21 cellular contexts compared by ENCODE assay signal in genomic region chr22:27874185-27874584, GRCh38. TPM values are rescaled to one million over a fixed set of nuclear protein-coding genes. Genes with fewer than 3 reads are reported as not detected.
A peak's percentile ranks its signal among the peaks of the same experiment; 100 is the strongest.
DNase-seq lines count a peak whose midpoint lies in the region; ATAC-seq and TF ChIP-seq lines count a peak whose summit lies in the region.
"Had no signal": no experiment of that assay in that cellular context is flagged by ENCODE, and none has a peak within 500 bp of the region (broad histone marks: within the 10 kb centered on the region; RNA-seq: fewer than 3 reads in every experiment).

No MANE protein-coding gene starts in this region.

- ATAC-seq in GM21619 (IDR thresholded peaks at IDR 0.05; ENCODE audit: unreplicated experiment), result no peak
- ATAC-seq: activated CD8-positive, alpha-beta T cell treated with anti-CD3 and anti-CD28 coated beads for 36 hours; activated naive CD8-positive, alpha-beta T cell treated with anti-CD3 and anti-CD28 coated beads, Interleukin-2, amount 50 U/mL, for 24 hours; GM12878; left lung; naive thymus-derived CD4-positive, alpha-beta T cell; T-cell had no signal

- peaks cover 8 to 22% (median 17%) of the 10 kb centered on the region in 3 donors for H3K36me3 ChIP-seq in tibial artery

- peaks cover 0 to 80% (median 42%) of the 10 kb centered on the region in 4 donors for H3K4me1 ChIP-seq in tibial artery
- H3K4me1 ChIP-seq: left lung had no signal

- DNase-seq in caudate nucleus (lab: John Stamatoyannopoulos, UW) (peak in 2 of 61 donors; percentile 14 to 18), fibroblast of mammary gland (ENCODE audit: low read depth) (peak; percentile 12), neural crest cell (ENCODE audit: low read depth, low spot score) (no peak), tibial artery (no peak), AG08396 (ENCODE audit: low spot score) (no peak)
- DNase-seq in stimulated activated CD4-positive, alpha-beta T cell treated with anti-CD3 and anti-CD28 coated beads, Interleukin-4, amount 100 ng/mL, for 1 hour, result no peak
- DNase-seq: activated CD8-positive, alpha-beta T cell treated with anti-CD3 and anti-CD28 coated beads for 36 hours; activated naive CD8-positive, alpha-beta T cell treated with anti-CD3 and anti-CD28 coated beads, Interleukin-2, amount 50 U/mL, for 24 hours; foreskin fibroblast; left lung; naive thymus-derived CD4-positive, alpha-beta T cell; NCI-H1694 treated with DMSO at 0.1 percent for 48 hours; psoas muscle; SHP77; stimulated activated CD4-positive, alpha-beta T cell treated with anti-CD3 and anti-CD28 coated beads, Interleukin-15, amount 100 ng/mL, for 24 hours; stimulated activated naive CD4-positive, alpha-beta T cell treated with Interleukin-2 at 50 U/mL for 16 hours; T-cell had no signal

- H3K27me3 ChIP-seq in tibial artery, result no peaks in the 10 kb centered on the region
- H3K27me3 ChIP-seq: left lung had no signal

- H3K9me3 Mint-ChIP-seq in neural crest cell, result no peaks in the 10 kb centered on the region
- H3K9me3 Mint-ChIP-seq: activated CD8-positive, alpha-beta T cell treated with anti-CD3 and anti-CD28 coated beads for 36 hours; activated naive CD8-positive, alpha-beta T cell treated with anti-CD3 and anti-CD28 coated beads, Interleukin-2, amount 50 U/mL, for 24 hours; central memory CD8-positive, alpha-beta T cell; IgD-negative memory B cell; naive thymus-derived CD4-positive, alpha-beta T cell; T-cell had no signal

- peaks cover 18% of the 10 kb centered on the region for H3K4me1 Mint-ChIP-seq in neural crest cell

- H3K9me3 ChIP-seq in tibial artery, result no peaks in the 10 kb centered on the region
- H3K9me3 ChIP-seq: left lung, psoas muscle had no signal

- peak overlapping the region; percentile 13 for H3K27ac Mint-ChIP-seq in neural crest cell (ENCODE audit: unreplicated experiment)
- H3K27ac Mint-ChIP-seq: activated CD8-positive, alpha-beta T cell treated with anti-CD3 and anti-CD28 coated beads for 36 hours; activated naive CD8-positive, alpha-beta T cell treated with anti-CD3 and anti-CD28 coated beads, Interleukin-2, amount 50 U/mL, for 24 hours; IgD-negative memory B cell; T-cell had no signal

- intact Hi-C loops in tibial artery (cut with DNase I; ENCODE audit: low total_unique reads), result no loop called here

- H3K36me3 Mint-ChIP-seq in neural crest cell (ENCODE audit: low read depth), result peaks cover 6% of the 10 kb centered on the region

- H3K27ac ChIP-seq in caudate nucleus (ENCODE audit: low read depth, low read length), result peak overlapping the region; percentile 36
- peak overlapping the region; percentile 79 to 82 for H3K27ac ChIP-seq in tibial artery
- H3K27ac ChIP-seq: left lung, psoas muscle had no signal

- TF ChIP-seq CTCF in fibroblast of mammary gland (conservative IDR thresholded peaks at IDR 0.05; ENCODE audit: control insufficient read depth, insufficient read depth, low read depth, low read length), result no peak
- TF ChIP-seq CTCF in neural crest cell (conservative IDR thresholded peaks at IDR 0.05), result no peak
- no peak for TF ChIP-seq CTCF in tibial artery (IDR thresholded peaks at IDR 0.05)

- H3K4me3 ChIP-seq in fibroblast of mammary gland (ENCODE audit: control insufficient read depth, low read depth, low read length) (no peak overlapping the region), tibial artery (no peak overlapping the region)
- H3K4me3 ChIP-seq: GM12878, left lung, psoas muscle had no signal

- H3K4me3 Mint-ChIP-seq in neural crest cell, result no peak overlapping the region
- H3K4me3 Mint-ChIP-seq: activated CD8-positive, alpha-beta T cell treated with anti-CD3 and anti-CD28 coated beads for 36 hours; activated naive CD8-positive, alpha-beta T cell treated with anti-CD3 and anti-CD28 coated beads, Interleukin-2, amount 50 U/mL, for 24 hours; central memory CD8-positive, alpha-beta T cell; IgD-negative memory B cell; naive thymus-derived CD4-positive, alpha-beta T cell; T-cell had no signal

- H3K27me3 Mint-ChIP-seq in neural crest cell (ENCODE audit: low read depth), result no peaks in the 10 kb centered on the region
- H3K27me3 Mint-ChIP-seq: activated CD8-positive, alpha-beta T cell treated with anti-CD3 and anti-CD28 coated beads for 36 hours; activated naive CD8-positive, alpha-beta T cell treated with anti-CD3 and anti-CD28 coated beads, Interleukin-2, amount 50 U/mL, for 24 hours; central memory CD8-positive, alpha-beta T cell; IgD-negative memory B cell; naive thymus-derived CD4-positive, alpha-beta T cell; T-cell had no signal

RNA-seq across cellular contexts. Expression of gene PITPNB, which starts 44.9 kb away (rescaled TPM):
- 92.6 and 98.8 TPM in 2 replicates for total RNA-seq in neural crest cell
